In the genomic region with DNA sequence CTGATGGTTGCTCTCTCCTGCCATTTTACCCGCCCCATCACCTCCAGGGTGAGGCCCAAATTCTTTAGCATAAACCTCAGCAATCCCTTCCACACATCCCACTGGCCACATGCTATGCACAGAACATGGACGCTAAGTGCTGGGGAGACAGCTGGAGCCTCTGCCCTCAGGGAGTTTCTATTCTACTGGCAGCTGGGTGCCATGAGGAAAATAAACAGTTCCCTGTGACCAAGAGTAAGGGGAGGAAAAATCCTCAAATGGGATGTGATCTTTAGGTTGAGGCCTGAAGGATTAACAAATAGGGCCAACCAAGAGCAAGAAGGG, we compare ENCODE assay signal across 9 cellular contexts. TPM values are rescaled to one million over a fixed set of nuclear protein-coding genes. Genes with fewer than 3 reads are reported as not detected.
DNase-seq lines count a peak whose midpoint lies in the region; FAIRE-seq and TF ChIP-seq lines count a peak whose summit lies in the region.
"Had no signal": no experiment of that assay in that cellular context is flagged by ENCODE, and none has a peak within 500 bp of the region (broad histone marks: within the 10 kb centered on the region; RNA-seq: fewer than 3 reads in every experiment).

No MANE protein-coding gene starts in this region.

- no peak for DNase-seq in activated T-cell treated with anti-CD3 and anti-CD28 coated beads, Interleukin-2, amount 50 U/mL, for 24 hours
- DNase-seq in activated T-cell treated with anti-CD3 and anti-CD28 coated beads, Interleukin-2, amount 50 U/mL, for 48 hours, result no peak
- no peak for DNase-seq in activated T-helper 2 cell treated with anti-CD3 and anti-CD28 coated beads, Interferon-gamma antibody, Interleukin-2, Interleukin-4, amounts not matched to agents 10 μg/mL and 5 μg/mL and 100 μg/mL, durations not matched to agents 14 hours and 24 hours and 36 hours (ENCODE audit: low spot score)
- DNase-seq in tibial artery (no peak), posterior vena cava (ENCODE audit: low spot score) (no peak), SK-N-DZ (ENCODE audit: low spot score) (no peak), urothelium cell line (ENCODE audit: low spot score) (no peak)
- DNase-seq: NCI-H2171 had no signal

- peaks cover 59% of the 10 kb centered on the region for H3K4me1 Mint-ChIP-seq in activated T-cell treated with anti-CD3 and anti-CD28 coated beads, Interleukin-2, amount 50 U/mL, for 24 hours (ENCODE audit: low read depth)
- peaks cover 41% of the 10 kb centered on the region for H3K4me1 Mint-ChIP-seq in activated T-helper 2 cell treated with anti-CD3 and anti-CD28 coated beads, Interferon-gamma antibody, Interleukin-2, Interleukin-4, amounts not matched to agents 10 μg/mL and 5 μg/mL and 100 μg/mL, durations not matched to agents 14 hours and 24 hours and 36 hours (ENCODE audit: low read depth)

- TF ChIP-seq RAD21 in liver (IDR thresholded peaks at IDR 0.05), result no peak

- H3K4me3 Mint-ChIP-seq in activated T-cell treated with anti-CD3 and anti-CD28 coated beads, Interleukin-2, amount 50 U/mL, for 24 hours, result peak overlapping the region; percentile 83
- H3K4me3 Mint-ChIP-seq in activated T-helper 2 cell treated with anti-CD3 and anti-CD28 coated beads, Interferon-gamma antibody, Interleukin-2, Interleukin-4, amounts not matched to agents 10 μg/mL and 5 μg/mL and 100 μg/mL, durations not matched to agents 14 hours and 24 hours and 36 hours (ENCODE audit: low read depth), result peak overlapping the region; percentile 81

- H3K27ac ChIP-seq in liver (ENCODE audit: low read depth in 1 of 2, low read length in 2 of 2), result peak overlapping the region; percentile 26 to 76
- H3K27ac ChIP-seq in tibial artery, result peak overlapping the region; percentile 81 to 88

- no peak for FAIRE-seq in urothelium cell line (lab: Jason Lieb, UNC)

- no peak overlapping the region for H3K9ac ChIP-seq in liver (ENCODE audit: low read depth in 1 of 2, low read length in 2 of 2)

- intact Hi-C loops in activated T-helper 2 cell treated with anti-CD3 and anti-CD28 coated beads, Interferon-gamma antibody, Interleukin-2, Interleukin-4, amounts not matched to agents 10 μg/mL and 5 μg/mL and 100 μg/mL, durations not matched to agents 14 hours and 24 hours and 36 hours (cut with micrococcal nuclease), result loop anchor here (5.0 to 10.0 kb wide), 3 partner anchors 171 to 341 kb away; partner anchors contain the start of gene RAB19
- intact Hi-C loops in tibial artery (cut with DNase I; ENCODE audit: low total_unique reads) (no loop called here), posterior vena cava (cut with DNase I) (no loop called here)

- H3K36me3 Mint-ChIP-seq in activated T-cell treated with anti-CD3 and anti-CD28 coated beads, Interleukin-2, amount 50 U/mL, for 24 hours (ENCODE audit: low read depth), result peaks cover 24% of the 10 kb centered on the region
- peaks cover 29% of the 10 kb centered on the region for H3K36me3 Mint-ChIP-seq in activated T-helper 2 cell treated with anti-CD3 and anti-CD28 coated beads, Interferon-gamma antibody, Interleukin-2, Interleukin-4, amounts not matched to agents 10 μg/mL and 5 μg/mL and 100 μg/mL, durations not matched to agents 14 hours and 24 hours and 36 hours (ENCODE audit: low read depth)

- H3K4me3 ChIP-seq in liver (ENCODE audit: low read depth in 1 of 3, low read length in 3 of 3) (peak overlapping the region in 2 of 3 donors; percentile 73 to 90), tibial artery (peak overlapping the region; percentile 70 to 81)

- H3K27me3 Mint-ChIP-seq in activated T-cell treated with anti-CD3 and anti-CD28 coated beads, Interleukin-2, amount 50 U/mL, for 24 hours, result no peaks in the 10 kb centered on the region
- peaks cover 1% of the 10 kb centered on the region for H3K27me3 Mint-ChIP-seq in activated T-helper 2 cell treated with anti-CD3 and anti-CD28 coated beads, Interferon-gamma antibody, Interleukin-2, Interleukin-4, amounts not matched to agents 10 μg/mL and 5 μg/mL and 100 μg/mL, durations not matched to agents 14 hours and 24 hours and 36 hours (ENCODE audit: low read depth)

- peak overlapping the region; percentile 89 for H3K27ac Mint-ChIP-seq in activated T-cell treated with anti-CD3 and anti-CD28 coated beads, Interleukin-2, amount 50 U/mL, for 24 hours
- H3K27ac Mint-ChIP-seq in activated T-helper 2 cell treated with anti-CD3 and anti-CD28 coated beads, Interferon-gamma antibody, Interleukin-2, Interleukin-4, amounts not matched to agents 10 μg/mL and 5 μg/mL and 100 μg/mL, durations not matched to agents 14 hours and 24 hours and 36 hours, result peak overlapping the region; percentile 14

- 98% methylated on average over 2 of the region's 2 CpGs for WGBS in liver

- no peak for TF ChIP-seq CTCF in liver (IDR thresholded peaks at IDR 0.05; ENCODE audit: low read depth, low read length, missing input control)
- no peak for TF ChIP-seq CTCF in tibial artery (IDR thresholded peaks at IDR 0.05)

- no peaks in the 10 kb centered on the region for H3K9me3 ChIP-seq in liver (ENCODE audit: control insufficient read depth in 4 of 4, low read length in 3 of 4)
- H3K9me3 ChIP-seq in tibial artery, result peaks cover 0 to 7% (median 3%) of the 10 kb centered on the region in 3 donors

- H3K27me3 ChIP-seq in liver (ENCODE audit: control insufficient read depth in 4 of 4, insufficient read depth in 4 of 4, low read length in 3 of 4) (no peaks in the 10 kb centered on the region), tibial artery (no peaks in the 10 kb centered on the region)

- H3K4me1 ChIP-seq in liver (ENCODE audit: control insufficient read depth in 4 of 4, insufficient read depth in 4 of 4, low read length in 3 of 4), result peaks cover 6 to 28% (median 17%) of the 10 kb centered on the region in 4 donors
- peaks cover 0 to 45% (median 22%) of the 10 kb centered on the region in 4 donors for H3K4me1 ChIP-seq in tibial artery

- H3K36me3 ChIP-seq in liver (ENCODE audit: control insufficient read depth in 4 of 4, insufficient read depth in 3 of 4, low read depth in 1 of 4, low read length in 3 of 4) (peaks cover 0 to 4% (median 2%) of the 10 kb centered on the region in 4 donors), tibial artery (peaks cover 0 to 12% (median 0%) of the 10 kb centered on the region in 3 donors)

- peaks cover 10% of the 10 kb centered on the region for H3K9me3 Mint-ChIP-seq in activated T-cell treated with anti-CD3 and anti-CD28 coated beads, Interleukin-2, amount 50 U/mL, for 24 hours
- peaks cover 11% of the 10 kb centered on the region for H3K9me3 Mint-ChIP-seq in activated T-helper 2 cell treated with anti-CD3 and anti-CD28 coated beads, Interferon-gamma antibody, Interleukin-2, Interleukin-4, amounts not matched to agents 10 μg/mL and 5 μg/mL and 100 μg/mL, durations not matched to agents 14 hours and 24 hours and 36 hours

TF ChIP-seq in liver, 16 proteins besides CTCF, POLR2A, EP300 and RAD21 (continues in another document):
- TF ChIP-seq SP1 (IDR thresholded peaks at IDR 0.05) (no peak), GABPA (IDR thresholded peaks at IDR 0.05 in 1 of 2, conservative IDR thresholded peaks at IDR 0.05 in 1 of 2) (no peak), YY1 (IDR thresholded peaks at IDR 0.05) (no peak), ATF3 (IDR thresholded peaks at IDR 0.05) (no peak), JUND (IDR thresholded peaks at IDR 0.05) (no peak), RXRA (IDR thresholded peaks at IDR 0.05) (no peak), EGR1 (IDR thresholded peaks at IDR 0.05; ENCODE audit: low read depth in 2 of 2) (no peak), FOXA1 (IDR thresholded peaks at IDR 0.05) (no peak), FOXA2 (IDR thresholded peaks at IDR 0.05) (no peak), NR2F2 (IDR thresholded peaks at IDR 0.05) (no peak), REST (IDR thresholded peaks at IDR 0.05) (no peak)

RNA-seq across cellular contexts. Expression of gene PARP12, which starts 1.2 kb away (rescaled TPM):
- 23.6 and 24.6 TPM in 2 replicates for total RNA-seq in activated T-helper 2 cell treated with anti-CD3 and anti-CD28 coated beads, Interferon-gamma antibody, Interleukin-2, Interleukin-4, amounts not matched to agents 10 μg/mL and 5 μg/mL and 100 μg/mL, durations not matched to agents 14 hours and 24 hours and 36 hours
- total RNA-seq in liver, result 10 to 100 TPM; 25.9 to 32.7 TPM
- polyA plus RNA-seq in liver, result 10 to 100 TPM; 13.3 to 13.8 TPM
- 10 to 100 TPM; 27.7 to 35.3 TPM for total RNA-seq in posterior vena cava
- polyA plus RNA-seq in SK-N-DZ (2014; cell fraction: cytosol; rRNA removed), result 0.93 and 2.0 TPM in 2 replicates
- 3.0 and 5.1 TPM in 2 replicates for polyA plus RNA-seq in SK-N-DZ (2014; cell fraction: nucleus; rRNA removed)
